Comparison of ENCODE assay signal across 9 cellular contexts in genomic region chr10:77036993-77037734, GRCh38.
DNase-seq lines count a peak whose midpoint lies in the region; ATAC-seq and TF ChIP-seq lines count a peak whose summit lies in the region.
"Had no signal": no experiment of that assay in that cellular context is flagged by ENCODE, and none has a peak within 500 bp of the region (broad histone marks: within the 10 kb centered on the region; RNA-seq: fewer than 3 reads in every experiment).

No MANE protein-coding gene starts in this region.

- no peak overlapping the region for H2AFZ ChIP-seq in mesenchymal stem cell (ENCODE audit: low read depth, low read length)
- H2AFZ ChIP-seq: parathyroid adenoma had no signal

- no peak overlapping the region for H4K91ac ChIP-seq in mesenchymal stem cell (ENCODE audit: low read length)

- no peak overlapping the region for H2BK120ac ChIP-seq in mesenchymal stem cell (ENCODE audit: low read depth, low read length)

- no peak overlapping the region for H3K27ac ChIP-seq in HL-60 (replicated peaks)
- no peak overlapping the region for H3K27ac ChIP-seq in WERI-Rb-1
- H3K27ac ChIP-seq in mesenchymal stem cell (ENCODE audit: low read length, poor library complexity, severe bottlenecking) = no peak overlapping the region
- H3K27ac ChIP-seq in substantia nigra (ENCODE audit: low read depth, low read length, poor library complexity, severe bottlenecking) = no peak overlapping the region
- H3K27ac ChIP-seq: parathyroid adenoma had no signal

- H3K18ac ChIP-seq in mesenchymal stem cell (ENCODE audit: low read depth in 1 of 2, low read length in 2 of 2) = no peak overlapping the region

- no peaks in the 10 kb centered on the region for H3K36me3 Mint-ChIP-seq in activated naive CD4-positive, alpha-beta T cell treated with anti-CD3 and anti-CD28 coated beads for 36 hours (ENCODE audit: low read depth)

- no peak overlapping the region for H2AK5ac ChIP-seq in mesenchymal stem cell (ENCODE audit: low read length, severe bottlenecking)

- TF ChIP-seq CTCF in HL-60 (IDR thresholded peaks at IDR 0.05; ENCODE audit: insufficient read depth, low read length) (peak; percentile 33), WERI-Rb-1 (IDR thresholded peaks at IDR 0.05; ENCODE audit: low read depth, low read length) (peak; percentile 62)

- H2BK5ac ChIP-seq in mesenchymal stem cell (ENCODE audit: low read depth, low read length, poor library complexity, severe bottlenecking) = no peak overlapping the region

- no peak overlapping the region for H2BK12ac ChIP-seq in mesenchymal stem cell (ENCODE audit: low read length in 2 of 2)

- WGBS in mesenchymal stem cell = 74% methylated on average over 6 of the region's 6 CpGs

- no peaks in the 10 kb centered on the region for H3K27me3 Mint-ChIP-seq in activated naive CD4-positive, alpha-beta T cell treated with anti-CD3 and anti-CD28 coated beads for 36 hours (ENCODE audit: low read depth)

- no peak overlapping the region for H3K23ac ChIP-seq in mesenchymal stem cell (ENCODE audit: low read length in 2 of 2)

- H2BK15ac ChIP-seq in mesenchymal stem cell (ENCODE audit: low read depth, poor library complexity, severe bottlenecking) = no peak overlapping the region

- H3K4me1 Mint-ChIP-seq in activated naive CD4-positive, alpha-beta T cell treated with anti-CD3 and anti-CD28 coated beads for 36 hours (ENCODE audit: low read depth) = peaks cover 12% of the 10 kb centered on the region

- no peaks in the 10 kb centered on the region for H3K9me3 Mint-ChIP-seq in activated naive CD4-positive, alpha-beta T cell treated with anti-CD3 and anti-CD28 coated beads for 36 hours

- H3K9me3 ChIP-seq in WERI-Rb-1 (ENCODE audit: severe bottlenecking) = no peaks in the 10 kb centered on the region
- H3K9me3 ChIP-seq in mesenchymal stem cell (ENCODE audit: control insufficient read depth, low read length) = no peaks in the 10 kb centered on the region

- H4K8ac ChIP-seq in mesenchymal stem cell (ENCODE audit: low read length) = no peak overlapping the region

- intact Hi-C loops in activated naive CD4-positive, alpha-beta T cell treated with anti-CD3 and anti-CD28 coated beads for 36 hours (cut with micrococcal nuclease) = no loop called here

- H3K4ac ChIP-seq in mesenchymal stem cell (ENCODE audit: low read depth in 1 of 2, low read length in 2 of 2) = no peak overlapping the region

- no peaks in the 10 kb centered on the region for H3K79me1 ChIP-seq in mesenchymal stem cell (replicated peaks; ENCODE audit: low read length, poor library complexity, severe bottlenecking)

- no peak overlapping the region for H3K9ac ChIP-seq in mesenchymal stem cell (ENCODE audit: low read length)
- H3K9ac ChIP-seq: parathyroid adenoma had no signal

- peaks cover 2% of the 10 kb centered on the region for H3K4me1 ChIP-seq in mesenchymal stem cell (ENCODE audit: control insufficient read depth, insufficient read depth, low read depth, low read length)
- H3K4me1 ChIP-seq: parathyroid adenoma had no signal

- H3K27me3 ChIP-seq in HL-60 (ENCODE audit: insufficient read depth, poor library complexity, severe bottlenecking) = no peaks in the 10 kb centered on the region
- H3K27me3 ChIP-seq in WERI-Rb-1 (ENCODE audit: insufficient read depth, low read depth, severe bottlenecking) = no peaks in the 10 kb centered on the region
- H3K27me3 ChIP-seq in mesenchymal stem cell (ENCODE audit: control insufficient read depth in 1 of 2, insufficient read depth in 1 of 2, low read length in 2 of 2) = no peaks in the 10 kb centered on the region

- no peak overlapping the region for H3K4me2 ChIP-seq in mesenchymal stem cell (ENCODE audit: low read length, poor library complexity, severe bottlenecking)

- H3K4me3 ChIP-seq in HL-60 (replicated peaks; ENCODE audit: insufficient read depth, low read length) (no peak overlapping the region), WERI-Rb-1 (ENCODE audit: low read depth, low read length) (no peak overlapping the region), mesenchymal stem cell (ENCODE audit: insufficient read depth in 1 of 2, low read depth in 1 of 2, low read length in 2 of 2) (no peak overlapping the region)

- no peak overlapping the region for H3K27ac Mint-ChIP-seq in activated naive CD4-positive, alpha-beta T cell treated with anti-CD3 and anti-CD28 coated beads for 36 hours

- DNase-seq in EL = peak; percentile 13
- DNase-seq in HL-60 (ENCODE audit: low read depth in 1 of 2, low spot score in 1 of 2) = no peak
- DNase-seq in WERI-Rb-1 = peak; percentile 18
- peak; percentile 13 for DNase-seq in mesenchymal stem cell
- no peak for DNase-seq in stimulated activated CD4-positive, alpha-beta T cell treated with anti-CD3 and anti-CD28 coated beads, Interleukin-4, amount 100 ng/mL, for 1 hour
- DNase-seq in substantia nigra (lab: John Stamatoyannopoulos, UW) = no peak
- DNase-seq in activated naive CD4-positive, alpha-beta T cell treated with anti-CD3 and anti-CD28 coated beads for 36 hours = no peak

- H3K36me3 ChIP-seq in WERI-Rb-1 (no peaks in the 10 kb centered on the region), mesenchymal stem cell (ENCODE audit: control insufficient read depth in 1 of 2, insufficient read depth in 2 of 2, low read depth in 1 of 2, low read length in 2 of 2) (peaks cover 0 to 3% of the 10 kb centered on the region in 2 experiments)

- H3K14ac ChIP-seq in mesenchymal stem cell (ENCODE audit: low read length in 2 of 2) = no peak overlapping the region

- ATAC-seq in HG03520 (IDR thresholded peaks at IDR 0.05; ENCODE audit: unreplicated experiment) = no peak

- no peak overlapping the region for H3K4me3 Mint-ChIP-seq in activated naive CD4-positive, alpha-beta T cell treated with anti-CD3 and anti-CD28 coated beads for 36 hours

- CTCF ChIA-PET in activated naive CD4-positive, alpha-beta T cell treated with anti-CD3 and anti-CD28 coated beads for 36 hours (lab: Charles Lee) = interaction anchor here (1.0 to 1.1 kb wide), 2 partner anchors 15 to 70 kb away, joined by 3 read pairs; no protein-coding TSS in a partner anchor

Comparison
In these comparisons a context has a peak if more than half of its experiments do, and no peak if none do; other contexts are left out.
1. DNase-seq: peak in EL (single experiment), WERI-Rb-1 (single experiment) and mesenchymal stem cell (single experiment); none in HL-60 (0 of 2), stimulated activated CD4-positive, alpha-beta T cell treated with anti-CD3 and anti-CD28 coated beads, Interleukin-4, amount 100 ng/mL, for 1 hour (single experiment), substantia nigra (0 of 49) and activated naive CD4-positive, alpha-beta T cell treated with anti-CD3 and anti-CD28 coated beads for 36 hours (single experiment).